ENCODE assay signal across 1 cellular context in genomic region chr2:229416116-229416694, GRCh38.
TF ChIP-seq lines count a peak whose summit lies in the region.

No MANE protein-coding gene starts in this region.

TF ChIP-seq in IMR-90, 13 proteins besides CTCF, POLR2A, EP300 and RAD21 (continued from another document):
- TF ChIP-seq, protein P1, sequence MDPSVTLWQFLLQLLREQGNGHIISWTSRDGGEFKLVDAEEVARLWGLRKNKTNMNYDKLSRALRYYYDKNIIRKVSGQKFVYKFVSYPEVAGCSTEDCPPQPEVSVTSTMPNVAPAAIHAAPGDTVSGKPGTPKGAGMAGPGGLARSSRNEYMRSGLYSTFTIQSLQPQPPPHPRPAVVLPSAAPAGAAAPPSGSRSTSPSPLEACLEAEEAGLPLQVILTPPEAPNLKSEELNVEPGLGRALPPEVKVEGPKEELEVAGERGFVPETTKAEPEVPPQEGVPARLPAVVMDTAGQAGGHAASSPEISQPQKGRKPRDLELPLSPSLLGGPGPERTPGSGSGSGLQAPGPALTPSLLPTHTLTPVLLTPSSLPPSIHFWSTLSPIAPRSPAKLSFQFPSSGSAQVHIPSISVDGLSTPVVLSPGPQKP (IDR thresholded peaks at IDR 0.05; ENCODE audit: borderline replicate concordance, low read depth, low read length): no peak
